ENCODE assay signal across 1 cellular context in genomic region chr17:28750178-28751047, GRCh38.
TF ChIP-seq lines count a peak whose summit lies in the region.

No MANE protein-coding gene starts in this region.

TF ChIP-seq in HepG2, 621 proteins besides CTCF, POLR2A, EP300 and RAD21 (continued from another document):
- TF ChIP-seq LCORL (IDR thresholded peaks at IDR 0.05) (no peak), LCORL (CRISPR knock-in tag; IDR thresholded peaks at IDR 0.05) (peak; percentile 72), ZNF260 (CRISPR knock-in tag; IDR thresholded peaks at IDR 0.05; ENCODE audit: borderline replicate concordance, low read depth) (no peak), SIN3A (IDR thresholded peaks at IDR 0.05; ENCODE audit: borderline replicate concordance, low read depth, low read length) (peak; percentile 49; the same call in 1 of the 2 replicates), ARID5B (CRISPR knock-in tag; IDR thresholded peaks at IDR 0.05) (peak; percentile 43; the same call in 1 of the 2 replicates), PHF5A (CRISPR knock-in tag; IDR thresholded peaks at IDR 0.05; ENCODE audit: low read depth, unreplicated experiment) (peak; percentile 45), ARHGAP35 (CRISPR knock-in tag; IDR thresholded peaks at IDR 0.05; ENCODE audit: borderline replicate concordance) (no peak)
TF ChIP-seq in HepG2: peak in this region for 114.
